8 cellular contexts compared by ENCODE assay signal in genomic region chr1:27321813-27322568, GRCh38. TPM values are rescaled to one million over a fixed set of nuclear protein-coding genes. Genes with fewer than 3 reads are reported as not detected.
DNase-seq lines count a peak whose midpoint lies in the region; ATAC-seq, FAIRE-seq and TF ChIP-seq lines count a peak whose summit lies in the region.

Gene TMEM222 (plus strand): TSS chr1:27322163. CDS start chr1:27322198, 35 bp downstream.

- DNase-seq in NCI-H2029 treated with DMSO at 0.1 percent for 48 hours (lab: John Stamatoyannopoulos, UW) (peak; percentile 86), T-helper 22 cell (ENCODE audit: low read depth) (peak; percentile 97), astrocyte (ENCODE audit: low read depth) (peak; percentile 92), right cardiac atrium (peak; percentile 98 to 99 (median 99)), putamen (ENCODE audit: low spot score) (peak; percentile 97), uterus (peak; percentile 95 to 96)

- no peaks in the 10 kb centered on the region for H3K27me3 ChIP-seq in astrocyte (ENCODE audit: insufficient read depth, low read length)
- no peaks in the 10 kb centered on the region for H3K27me3 ChIP-seq in right cardiac atrium (ENCODE audit: control insufficient read depth, insufficient read depth)
- no peaks in the 10 kb centered on the region for H3K27me3 ChIP-seq in uterus

- ATAC-seq in GM18511 (IDR thresholded peaks at IDR 0.05; ENCODE audit: unreplicated experiment), result peak; percentile 92
- peak; percentile 86 for ATAC-seq in HG03025 (IDR thresholded peaks at IDR 0.05; ENCODE audit: low FRiP score, unreplicated experiment)
- peak; percentile 98 to 99 for ATAC-seq in right cardiac atrium

- peaks cover 49% of the 10 kb centered on the region for H3K79me2 ChIP-seq in astrocyte (ENCODE audit: insufficient read depth, low read length)

- no peaks in the 10 kb centered on the region for H3K36me3 Mint-ChIP-seq in astrocyte (ENCODE audit: low read depth, unreplicated experiment)

- under 1% methylated on average over 67 of the region's 67 CpGs for whole genome bisulfite sequencing in right cardiac atrium

- H3K4me1 ChIP-seq in astrocyte (ENCODE audit: insufficient read depth, low read length), result peaks cover 10% of the 10 kb centered on the region
- H3K4me1 ChIP-seq in right cardiac atrium (ENCODE audit: control insufficient read depth, insufficient read depth, low read length), result no peaks in the 10 kb centered on the region
- H3K4me1 ChIP-seq in uterus, result peaks cover 0 to 7% of the 10 kb centered on the region in 2 donors

- H3K36me3 ChIP-seq in astrocyte (ENCODE audit: insufficient read depth, low read length) (peaks cover 21% of the 10 kb centered on the region), uterus (no peaks in the 10 kb centered on the region)

- no peak for FAIRE-seq in astrocyte (lab: Jason Lieb, UNC)

- intact Hi-C loops in right cardiac atrium (cut with DNase I) (no loop called here), uterus (cut with DNase I; ENCODE audit: low total_unique reads) (no loop called here)

- H3K27ac Mint-ChIP-seq in astrocyte (ENCODE audit: unreplicated experiment), result peak within 1 kb of the TSS; percentile 95

- peak in 1 of 2 donors; percentile 53 for TF ChIP-seq POLR2A in uterus (IDR thresholded peaks at IDR 0.05)

- H3K4me2 ChIP-seq in astrocyte (ENCODE audit: low read length), result peak within 1 kb of the TSS; percentile 98

- TF ChIP-seq CTCF in astrocyte (IDR thresholded peaks at IDR 0.05; ENCODE audit: insufficient read depth, low read depth, low read length) (no peak), uterus (IDR thresholded peaks at IDR 0.05) (peak; percentile 5 to 57 (median 32))

- peak within 1 kb of the TSS; percentile 91 for H2AFZ ChIP-seq in astrocyte (ENCODE audit: low read depth, low read length)

- peak within 1 kb of the TSS; percentile 99 for H3K4me3 Mint-ChIP-seq in astrocyte (ENCODE audit: unreplicated experiment)

- H3K9me3 Mint-ChIP-seq in astrocyte (ENCODE audit: unreplicated experiment), result no peaks in the 10 kb centered on the region

- peak within 1 kb of the TSS; percentile 98 for H3K9ac ChIP-seq in astrocyte (ENCODE audit: low read length)

- H4K20me1 ChIP-seq in astrocyte (ENCODE audit: insufficient read depth, low read length), result peaks cover 24% of the 10 kb centered on the region

- peaks cover 9% of the 10 kb centered on the region for H3K27me3 Mint-ChIP-seq in astrocyte (ENCODE audit: low read depth, unreplicated experiment)

- H3K4me3 ChIP-seq in astrocyte (ENCODE audit: insufficient read depth, low read depth, low read length) (peak within 1 kb of the TSS; percentile 96), right cardiac atrium (ENCODE audit: low read length) (peak within 1 kb of the TSS; percentile 69), uterus (peak within 1 kb of the TSS; percentile 91 to 95)

- H3K27ac ChIP-seq in astrocyte (ENCODE audit: low read depth, low read length), result peak within 1 kb of the TSS; percentile 87
- H3K27ac ChIP-seq in right cardiac atrium (ENCODE audit: low read length), result peak within 1 kb of the TSS; percentile 88
- peak within 1 kb of the TSS; percentile 79 to 85 for H3K27ac ChIP-seq in uterus

- no peaks in the 10 kb centered on the region for H3K9me3 ChIP-seq in astrocyte (ENCODE audit: insufficient read depth, low read depth, low read length)
- no peaks in the 10 kb centered on the region for H3K9me3 ChIP-seq in right cardiac atrium (ENCODE audit: control insufficient read depth, low read length)
- no peaks in the 10 kb centered on the region for H3K9me3 ChIP-seq in uterus

- H3K4me1 Mint-ChIP-seq in astrocyte (ENCODE audit: low read depth, unreplicated experiment), result peaks cover 11% of the 10 kb centered on the region

RNA-seq across cellular contexts. Expression of gene TMEM222, which starts in this region (rescaled TPM):
- total RNA-seq in astrocyte (43.8 and 46.0 TPM in 2 replicates), right cardiac atrium (10 to 100 TPM; 20.8 to 29.5 (median 27.1) TPM), uterus (10 to 100 TPM in 2 of 4 donors, 1 to 10 TPM in 2; 9.7 to 43.9 (median 18.6) TPM)
- 26.9 TPM for polyA plus RNA-seq in right cardiac atrium

Comparison
In these comparisons a context has a peak if more than half of its experiments do, and no peak if none do; other contexts are left out.
1. Peak in every context shown above with its lines: DNase-seq, ATAC-seq, H3K4me3 ChIP-seq and H3K27ac ChIP-seq.